Comparison of ENCODE assay signal across 1 cellular context in the genomic region with DNA sequence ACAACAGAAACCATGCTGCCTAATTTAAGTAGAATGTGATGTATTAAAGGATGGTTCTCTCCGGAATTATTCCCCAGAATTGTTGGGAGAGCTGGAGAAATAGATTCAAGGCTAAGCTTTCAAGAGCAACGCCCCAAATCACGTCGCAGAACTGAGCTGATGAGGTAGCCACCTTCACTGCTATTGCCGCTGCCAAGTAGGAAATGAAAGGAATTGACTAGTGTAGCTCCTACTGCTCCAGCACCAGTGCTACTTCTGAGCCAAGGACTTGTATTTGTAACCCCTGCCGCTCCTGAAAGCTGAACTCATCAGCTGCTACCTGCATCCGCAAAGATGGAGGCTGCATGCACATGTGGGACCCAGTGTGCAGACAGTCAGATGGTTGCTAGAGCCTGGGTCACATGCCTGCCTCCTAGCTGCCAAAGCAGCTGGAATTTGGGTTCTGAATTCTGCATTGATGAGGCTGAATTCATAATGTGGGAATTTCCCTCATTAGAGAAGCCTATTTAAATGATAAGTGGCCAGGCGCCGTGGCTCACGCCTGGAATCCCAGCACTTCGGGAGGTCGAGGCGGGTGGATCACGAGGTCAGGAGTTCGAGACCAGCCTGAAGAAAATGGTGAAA.
TF ChIP-seq lines count a peak whose summit lies in the region.

No MANE protein-coding gene starts in this region.

TF ChIP-seq in K562, 482 proteins besides CTCF, POLR2A, EP300 and RAD21 (continued from another document):
- TF ChIP-seq, protein P1, sequence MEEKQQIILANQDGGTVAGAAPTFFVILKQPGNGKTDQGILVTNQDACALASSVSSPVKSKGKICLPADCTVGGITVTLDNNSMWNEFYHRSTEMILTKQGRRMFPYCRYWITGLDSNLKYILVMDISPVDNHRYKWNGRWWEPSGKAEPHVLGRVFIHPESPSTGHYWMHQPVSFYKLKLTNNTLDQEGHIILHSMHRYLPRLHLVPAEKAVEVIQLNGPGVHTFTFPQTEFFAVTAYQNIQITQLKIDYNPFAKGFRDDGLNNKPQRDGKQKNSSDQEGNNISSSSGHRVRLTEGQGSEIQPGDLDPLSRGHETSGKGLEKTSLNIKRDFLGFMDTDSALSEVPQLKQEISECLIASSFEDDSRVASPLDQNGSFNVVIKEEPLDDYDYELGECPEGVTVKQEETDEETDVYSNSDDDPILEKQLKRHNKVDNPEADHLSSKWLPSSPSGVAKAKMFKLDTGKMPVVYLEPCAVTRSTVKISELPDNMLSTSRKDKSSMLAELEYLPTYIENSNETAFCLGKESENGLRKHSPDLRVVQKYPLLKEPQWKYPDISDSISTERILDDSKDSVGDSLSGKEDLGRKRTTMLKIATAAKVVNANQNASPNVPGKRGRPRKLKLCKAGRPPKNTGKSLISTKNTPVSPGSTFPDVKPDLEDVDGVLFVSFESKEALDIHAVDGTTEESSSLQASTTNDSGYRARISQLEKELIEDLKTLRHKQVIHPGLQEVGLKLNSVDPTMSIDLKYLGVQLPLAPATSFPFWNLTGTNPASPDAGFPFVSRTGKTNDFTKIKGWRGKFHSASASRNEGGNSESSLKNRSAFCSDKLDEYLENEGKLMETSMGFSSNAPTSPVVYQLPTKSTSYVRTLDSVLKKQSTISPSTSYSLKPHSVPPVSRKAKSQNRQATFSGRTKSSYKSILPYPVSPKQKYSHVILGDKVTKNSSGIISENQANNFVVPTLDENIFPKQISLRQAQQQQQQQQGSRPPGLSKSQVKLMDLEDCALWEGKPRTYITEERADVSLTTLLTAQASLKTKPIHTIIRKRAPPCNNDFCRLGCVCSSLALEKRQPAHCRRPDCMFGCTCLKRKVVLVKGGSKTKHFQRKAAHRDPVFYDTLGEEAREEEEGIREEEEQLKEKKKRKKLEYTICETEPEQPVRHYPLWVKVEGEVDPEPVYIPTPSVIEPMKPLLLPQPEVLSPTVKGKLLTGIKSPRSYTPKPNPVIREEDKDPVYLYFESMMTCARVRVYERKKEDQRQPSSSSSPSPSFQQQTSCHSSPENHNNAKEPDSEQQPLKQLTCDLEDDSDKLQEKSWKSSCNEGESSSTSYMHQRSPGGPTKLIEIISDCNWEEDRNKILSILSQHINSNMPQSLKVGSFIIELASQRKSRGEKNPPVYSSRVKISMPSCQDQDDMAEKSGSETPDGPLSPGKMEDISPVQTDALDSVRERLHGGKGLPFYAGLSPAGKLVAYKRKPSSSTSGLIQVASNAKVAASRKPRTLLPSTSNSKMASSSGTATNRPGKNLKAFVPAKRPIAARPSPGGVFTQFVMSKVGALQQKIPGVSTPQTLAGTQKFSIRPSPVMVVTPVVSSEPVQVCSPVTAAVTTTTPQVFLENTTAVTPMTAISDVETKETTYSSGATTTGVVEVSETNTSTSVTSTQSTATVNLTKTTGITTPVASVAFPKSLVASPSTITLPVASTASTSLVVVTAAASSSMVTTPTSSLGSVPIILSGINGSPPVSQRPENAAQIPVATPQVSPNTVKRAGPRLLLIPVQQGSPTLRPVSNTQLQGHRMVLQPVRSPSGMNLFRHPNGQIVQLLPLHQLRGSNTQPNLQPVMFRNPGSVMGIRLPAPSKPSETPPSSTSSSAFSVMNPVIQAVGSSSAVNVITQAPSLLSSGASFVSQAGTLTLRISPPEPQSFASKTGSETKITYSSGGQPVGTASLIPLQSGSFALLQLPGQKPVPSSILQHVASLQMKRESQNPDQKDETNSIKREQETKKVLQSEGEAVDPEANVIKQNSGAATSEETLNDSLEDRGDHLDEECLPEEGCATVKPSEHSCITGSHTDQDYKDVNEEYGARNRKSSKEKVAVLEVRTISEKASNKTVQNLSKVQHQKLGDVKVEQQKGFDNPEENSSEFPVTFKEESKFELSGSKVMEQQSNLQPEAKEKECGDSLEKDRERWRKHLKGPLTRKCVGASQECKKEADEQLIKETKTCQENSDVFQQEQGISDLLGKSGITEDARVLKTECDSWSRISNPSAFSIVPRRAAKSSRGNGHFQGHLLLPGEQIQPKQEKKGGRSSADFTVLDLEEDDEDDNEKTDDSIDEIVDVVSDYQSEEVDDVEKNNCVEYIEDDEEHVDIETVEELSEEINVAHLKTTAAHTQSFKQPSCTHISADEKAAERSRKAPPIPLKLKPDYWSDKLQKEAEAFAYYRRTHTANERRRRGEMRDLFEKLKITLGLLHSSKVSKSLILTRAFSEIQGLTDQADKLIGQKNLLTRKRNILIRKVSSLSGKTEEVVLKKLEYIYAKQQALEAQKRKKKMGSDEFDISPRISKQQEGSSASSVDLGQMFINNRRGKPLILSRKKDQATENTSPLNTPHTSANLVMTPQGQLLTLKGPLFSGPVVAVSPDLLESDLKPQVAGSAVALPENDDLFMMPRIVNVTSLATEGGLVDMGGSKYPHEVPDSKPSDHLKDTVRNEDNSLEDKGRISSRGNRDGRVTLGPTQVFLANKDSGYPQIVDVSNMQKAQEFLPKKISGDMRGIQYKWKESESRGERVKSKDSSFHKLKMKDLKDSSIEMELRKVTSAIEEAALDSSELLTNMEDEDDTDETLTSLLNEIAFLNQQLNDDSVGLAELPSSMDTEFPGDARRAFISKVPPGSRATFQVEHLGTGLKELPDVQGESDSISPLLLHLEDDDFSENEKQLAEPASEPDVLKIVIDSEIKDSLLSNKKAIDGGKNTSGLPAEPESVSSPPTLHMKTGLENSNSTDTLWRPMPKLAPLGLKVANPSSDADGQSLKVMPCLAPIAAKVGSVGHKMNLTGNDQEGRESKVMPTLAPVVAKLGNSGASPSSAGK (IDR thresholded peaks at IDR 0.05): peak; percentile 38; the same call in 1 of the 2 replicates
- TF ChIP-seq, protein P2, sequence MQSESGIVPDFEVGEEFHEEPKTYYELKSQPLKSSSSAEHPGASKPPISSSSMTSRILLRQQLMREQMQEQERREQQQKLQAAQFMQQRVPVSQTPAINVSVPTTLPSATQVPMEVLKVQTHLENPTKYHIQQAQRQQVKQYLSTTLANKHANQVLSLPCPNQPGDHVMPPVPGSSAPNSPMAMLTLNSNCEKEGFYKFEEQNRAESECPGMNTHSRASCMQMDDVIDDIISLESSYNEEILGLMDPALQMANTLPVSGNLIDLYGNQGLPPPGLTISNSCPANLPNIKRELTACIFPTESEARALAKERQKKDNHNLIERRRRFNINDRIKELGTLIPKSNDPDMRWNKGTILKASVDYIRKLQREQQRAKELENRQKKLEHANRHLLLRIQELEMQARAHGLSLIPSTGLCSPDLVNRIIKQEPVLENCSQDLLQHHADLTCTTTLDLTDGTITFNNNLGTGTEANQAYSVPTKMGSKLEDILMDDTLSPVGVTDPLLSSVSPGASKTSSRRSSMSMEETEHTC (IDR thresholded peaks at IDR 0.05): no peak
- TF ChIP-seq MTF1 (CRISPR knock-in tag; IDR thresholded peaks at IDR 0.05; ENCODE audit: borderline replicate concordance) (no peak), ZNF431 (CRISPR knock-in tag; IDR thresholded peaks at IDR 0.05) (no peak), BACH1 (tag; IDR thresholded peaks at IDR 0.05) (no peak), ZNF324 (CRISPR knock-in tag; IDR thresholded peaks at IDR 0.05) (no peak), ESRRB (CRISPR knock-in tag; IDR thresholded peaks at IDR 0.05; ENCODE audit: borderline replicate concordance) (no peak), GTF2E2 (tag; IDR thresholded peaks at IDR 0.05) (no peak), BRF1 (IDR thresholded peaks at IDR 0.05; ENCODE audit: borderline replicate concordance, extremely low read depth, insufficient read length) (no peak), L3MBTL2 (IDR thresholded peaks at IDR 0.05) (peak; percentile 50; the same call in 1 of the 2 replicates), FOS (IDR thresholded peaks at IDR 0.05; ENCODE audit: extremely low read depth, insufficient read length) (no peak), MAZ (CRISPR knock-in tag; conservative IDR thresholded peaks at IDR 0.05 in 1 of 2, IDR thresholded peaks at IDR 0.05 in 1 of 2) (0 out of 4 replicates have a peak, but pooled peaks of 1 of the 2 experiments have one; percentile 19), SMC3 (conservative IDR thresholded peaks at IDR 0.05; ENCODE audit: insufficient read depth, low read depth, low read length) (no peak)
- TF ChIP-seq, protein P3, sequence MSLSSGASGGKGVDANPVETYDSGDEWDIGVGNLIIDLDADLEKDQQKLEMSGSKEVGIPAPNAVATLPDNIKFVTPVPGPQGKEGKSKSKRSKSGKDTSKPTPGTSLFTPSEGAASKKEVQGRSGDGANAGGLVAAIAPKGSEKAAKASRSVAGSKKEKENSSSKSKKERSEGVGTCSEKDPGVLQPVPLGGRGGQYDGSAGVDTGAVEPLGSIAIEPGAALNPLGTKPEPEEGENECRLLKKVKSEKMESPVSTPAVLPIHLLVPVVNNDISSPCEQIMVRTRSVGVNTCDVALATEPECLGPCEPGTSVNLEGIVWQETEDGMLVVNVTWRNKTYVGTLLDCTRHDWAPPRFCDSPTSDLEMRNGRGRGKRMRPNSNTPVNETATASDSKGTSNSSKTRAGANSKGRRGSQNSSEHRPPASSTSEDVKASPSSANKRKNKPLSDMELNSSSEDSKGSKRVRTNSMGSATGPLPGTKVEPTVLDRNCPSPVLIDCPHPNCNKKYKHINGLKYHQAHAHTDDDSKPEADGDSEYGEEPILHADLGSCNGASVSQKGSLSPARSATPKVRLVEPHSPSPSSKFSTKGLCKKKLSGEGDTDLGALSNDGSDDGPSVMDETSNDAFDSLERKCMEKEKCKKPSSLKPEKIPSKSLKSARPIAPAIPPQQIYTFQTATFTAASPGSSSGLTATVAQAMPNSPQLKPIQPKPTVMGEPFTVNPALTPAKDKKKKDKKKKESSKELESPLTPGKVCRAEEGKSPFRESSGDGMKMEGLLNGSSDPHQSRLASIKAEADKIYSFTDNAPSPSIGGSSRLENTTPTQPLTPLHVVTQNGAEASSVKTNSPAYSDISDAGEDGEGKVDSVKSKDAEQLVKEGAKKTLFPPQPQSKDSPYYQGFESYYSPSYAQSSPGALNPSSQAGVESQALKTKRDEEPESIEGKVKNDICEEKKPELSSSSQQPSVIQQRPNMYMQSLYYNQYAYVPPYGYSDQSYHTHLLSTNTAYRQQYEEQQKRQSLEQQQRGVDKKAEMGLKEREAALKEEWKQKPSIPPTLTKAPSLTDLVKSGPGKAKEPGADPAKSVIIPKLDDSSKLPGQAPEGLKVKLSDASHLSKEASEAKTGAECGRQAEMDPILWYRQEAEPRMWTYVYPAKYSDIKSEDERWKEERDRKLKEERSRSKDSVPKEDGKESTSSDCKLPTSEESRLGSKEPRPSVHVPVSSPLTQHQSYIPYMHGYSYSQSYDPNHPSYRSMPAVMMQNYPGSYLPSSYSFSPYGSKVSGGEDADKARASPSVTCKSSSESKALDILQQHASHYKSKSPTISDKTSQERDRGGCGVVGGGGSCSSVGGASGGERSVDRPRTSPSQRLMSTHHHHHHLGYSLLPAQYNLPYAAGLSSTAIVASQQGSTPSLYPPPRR (CRISPR knock-in tag; IDR thresholded peaks at IDR 0.05; ENCODE audit: borderline replicate concordance): no peak
- TF ChIP-seq, protein P4, sequence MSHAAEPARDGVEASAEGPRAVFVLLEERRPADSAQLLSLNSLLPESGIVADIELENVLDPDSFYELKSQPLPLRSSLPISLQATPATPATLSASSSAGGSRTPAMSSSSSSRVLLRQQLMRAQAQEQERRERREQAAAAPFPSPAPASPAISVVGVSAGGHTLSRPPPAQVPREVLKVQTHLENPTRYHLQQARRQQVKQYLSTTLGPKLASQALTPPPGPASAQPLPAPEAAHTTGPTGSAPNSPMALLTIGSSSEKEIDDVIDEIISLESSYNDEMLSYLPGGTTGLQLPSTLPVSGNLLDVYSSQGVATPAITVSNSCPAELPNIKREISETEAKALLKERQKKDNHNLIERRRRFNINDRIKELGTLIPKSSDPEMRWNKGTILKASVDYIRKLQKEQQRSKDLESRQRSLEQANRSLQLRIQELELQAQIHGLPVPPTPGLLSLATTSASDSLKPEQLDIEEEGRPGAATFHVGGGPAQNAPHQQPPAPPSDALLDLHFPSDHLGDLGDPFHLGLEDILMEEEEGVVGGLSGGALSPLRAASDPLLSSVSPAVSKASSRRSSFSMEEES (CRISPR knock-in tag; IDR thresholded peaks at IDR 0.05): no peak
- TF ChIP-seq, protein P5, sequence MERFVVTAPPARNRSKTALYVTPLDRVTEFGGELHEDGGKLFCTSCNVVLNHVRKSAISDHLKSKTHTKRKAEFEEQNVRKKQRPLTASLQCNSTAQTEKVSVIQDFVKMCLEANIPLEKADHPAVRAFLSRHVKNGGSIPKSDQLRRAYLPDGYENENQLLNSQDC (CRISPR knock-in tag; IDR thresholded peaks at IDR 0.05): no peak
- TF ChIP-seq, protein P6, sequence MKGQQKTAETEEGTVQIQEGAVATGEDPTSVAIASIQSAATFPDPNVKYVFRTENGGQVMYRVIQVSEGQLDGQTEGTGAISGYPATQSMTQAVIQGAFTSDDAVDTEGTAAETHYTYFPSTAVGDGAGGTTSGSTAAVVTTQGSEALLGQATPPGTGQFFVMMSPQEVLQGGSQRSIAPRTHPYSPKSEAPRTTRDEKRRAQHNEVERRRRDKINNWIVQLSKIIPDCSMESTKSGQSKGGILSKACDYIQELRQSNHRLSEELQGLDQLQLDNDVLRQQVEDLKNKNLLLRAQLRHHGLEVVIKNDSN (CRISPR knock-in tag; IDR thresholded peaks at IDR 0.05): 0 out of 2 replicates have a peak, but pooled peaks have one; percentile 27
TF ChIP-seq in K562: peak in this region for 5.
